33 cellular contexts compared by ENCODE assay signal in genomic region chr6:131309437-131309836, GRCh38.
"Had no signal": no experiment of that assay in that cellular context is flagged by ENCODE, and none has a peak within 500 bp of the region (broad histone marks: within the 10 kb centered on the region; RNA-seq: fewer than 3 reads in every experiment).

No MANE protein-coding gene starts in this region.

- DNase-seq: activated B cell treated with CpG ODN at 0.5 μM for 24 hours; activated CD4-positive, alpha-beta memory T cell treated with anti-CD3 and anti-CD28 coated beads for 36 hours; activated CD4-positive, alpha-beta T cell treated with anti-CD3 and anti-CD28 coated beads for 4 hours; activated CD4-positive, alpha-beta T cell treated with anti-CD3 and anti-CD28 coated beads, Interleukin-2, amount 10 ng/mL, durations not matched to agents 24 days and 14 days; activated CD4-positive, alpha-beta T cell treated with anti-CD3 and anti-CD28 coated beads, Interleukin-2, amount 50 U/mL, for 1 hour; activated CD4-positive, alpha-beta T cell treated with anti-CD3 and anti-CD28 coated beads, Interleukin-2, amount 50 U/mL, for 4 hours; activated CD4-positive, CD25-positive, alpha-beta regulatory T cell treated with anti-CD3 and anti-CD28 coated beads, Interleukin-2, amount 50 U/mL, for 72 hours; activated CD8-positive, alpha-beta memory T cell treated with anti-CD3 and anti-CD28 coated beads, Interleukin-2, amount 50 U/mL, for 4 hours; activated CD8-positive, alpha-beta T cell treated with anti-CD3 and anti-CD28 coated beads for 36 hours; activated effector memory CD4-positive, alpha-beta T cell treated with anti-CD3 and anti-CD28 coated beads, Interleukin-2, amount 50 U/mL, for 16 hours; activated gamma-delta T cell treated with Interleukin-2 at 50 U/mL for 16 hours; activated naive CD4-positive, alpha-beta T cell; activated naive CD4-positive, alpha-beta T cell treated with anti-CD3 and anti-CD28 coated beads, Interleukin-2, amount 10 ng/mL, durations not matched to agents 7 days and 5 days; activated naive CD8-positive, alpha-beta T cell treated with anti-CD3 and anti-CD28 coated beads for 36 hours; activated T-cell treated with anti-CD3 and anti-CD28 coated beads for 4 hours; activated T-cell treated with anti-CD3 and anti-CD28 coated beads, Interleukin-2, amount 50 U/mL, for 1 hour; activated T-cell treated with anti-CD3 and anti-CD28 coated beads, Interleukin-2, amount 50 U/mL, for 4 hours; activated T-cell treated with anti-CD3 and anti-CD28 coated beads, Interleukin-2, amount 50 U/mL, for 72 hours; adrenal gland; amniotic stem cell; aorta; body of pancreas; brain microvascular endothelial cell; central memory CD4-positive, alpha-beta T cell; T-helper 2 cell; T-helper 9 cell had no signal

- H3K27ac ChIP-seq: adrenal gland, body of pancreas, brain microvascular endothelial cell, breast epithelium, VCaP had no signal

- H3K4me3 Mint-ChIP-seq: activated B cell treated with CpG ODN at 0.5 μM for 24 hours; activated CD4-positive, alpha-beta memory T cell treated with anti-CD3 and anti-CD28 coated beads for 36 hours; activated CD4-positive, alpha-beta T cell treated with anti-CD3 and anti-CD28 coated beads, Interleukin-2, amount 10 ng/mL, durations not matched to agents 24 days and 14 days; activated CD8-positive, alpha-beta T cell treated with anti-CD3 and anti-CD28 coated beads for 36 hours; activated naive CD4-positive, alpha-beta T cell treated with anti-CD3 and anti-CD28 coated beads, Interleukin-2, amount 10 ng/mL, durations not matched to agents 7 days and 5 days; activated naive CD8-positive, alpha-beta T cell treated with anti-CD3 and anti-CD28 coated beads for 36 hours; activated T-cell treated with anti-CD3 and anti-CD28 coated beads, Interleukin-2, amount 50 U/mL, for 4 hours; activated T-cell treated with anti-CD3 and anti-CD28 coated beads, Interleukin-2, amount 50 U/mL, for 72 hours; activated T-helper 1 cell treated with anti-CD3 and anti-CD28 coated beads, Interleukin-12 subunit alpha, Interleukin-12 subunit beta, Interleukin-2, Interleukin-4 antibody, amounts not matched to agents 30 ng/mL and 10 ng/mL and 1 ng/mL, durations not matched to agents 14 hours and 24 hours and 36 hours; activated T-helper 17 cell treated with anti-CD3 and anti-CD28 coated beads, Interleukin-2, amount 50 U/mL, for 72 hours; T-helper 1 cell treated with Interleukin-12 subunit alpha and Interleukin-12 subunit beta and Interleukin-4 antibody, amounts not matched to agents 30 μg/mL and 1 μg/mL, for 36 hours; T-helper 2 cell treated with Interferon-gamma antibody and Interleukin-4, amounts not matched to agents 5 μg/mL and 100 μg/mL, for 36 hours had no signal

- H3K27me3 Mint-ChIP-seq: activated B cell treated with CpG ODN at 0.5 μM for 24 hours; activated CD4-positive, alpha-beta memory T cell treated with anti-CD3 and anti-CD28 coated beads for 36 hours; activated CD4-positive, alpha-beta T cell treated with anti-CD3 and anti-CD28 coated beads, Interleukin-2, amount 10 ng/mL, durations not matched to agents 24 days and 14 days; activated CD8-positive, alpha-beta T cell treated with anti-CD3 and anti-CD28 coated beads for 36 hours; activated naive CD4-positive, alpha-beta T cell treated with anti-CD3 and anti-CD28 coated beads, Interleukin-2, amount 10 ng/mL, durations not matched to agents 7 days and 5 days; activated naive CD8-positive, alpha-beta T cell treated with anti-CD3 and anti-CD28 coated beads for 36 hours; activated T-helper 17 cell treated with anti-CD3 and anti-CD28 coated beads, Interleukin-2, amount 50 U/mL, for 72 hours had no signal

- H3K4me1 Mint-ChIP-seq: activated B cell treated with CpG ODN at 0.5 μM for 24 hours; activated CD4-positive, alpha-beta T cell treated with anti-CD3 and anti-CD28 coated beads, Interleukin-2, amount 10 ng/mL, durations not matched to agents 24 days and 14 days; activated naive CD4-positive, alpha-beta T cell treated with anti-CD3 and anti-CD28 coated beads, Interleukin-2, amount 10 ng/mL, durations not matched to agents 7 days and 5 days; activated naive CD8-positive, alpha-beta T cell treated with anti-CD3 and anti-CD28 coated beads for 36 hours; activated T-helper 17 cell treated with anti-CD3 and anti-CD28 coated beads, Interleukin-2, amount 50 U/mL, for 72 hours had no signal

- H3K27ac Mint-ChIP-seq: activated B cell treated with CpG ODN at 0.5 μM for 24 hours; activated CD4-positive, alpha-beta memory T cell treated with anti-CD3 and anti-CD28 coated beads for 36 hours; activated CD4-positive, alpha-beta T cell treated with anti-CD3 and anti-CD28 coated beads, Interleukin-2, amount 10 ng/mL, durations not matched to agents 24 days and 14 days; activated CD8-positive, alpha-beta T cell treated with anti-CD3 and anti-CD28 coated beads for 36 hours; activated naive CD4-positive, alpha-beta T cell treated with anti-CD3 and anti-CD28 coated beads, Interleukin-2, amount 10 ng/mL, durations not matched to agents 7 days and 5 days; activated naive CD4-positive, alpha-beta T cell treated with anti-CD3 and anti-CD28 coated beads, Interleukin-2, amount 50 U/mL, for 72 hours; activated naive CD8-positive, alpha-beta T cell treated with anti-CD3 and anti-CD28 coated beads for 36 hours; activated T-cell treated with anti-CD3 and anti-CD28 coated beads, Interleukin-2, amount 50 U/mL, for 72 hours; activated T-helper 1 cell treated with anti-CD3 and anti-CD28 coated beads, Interleukin-12 subunit alpha, Interleukin-12 subunit beta, Interleukin-2, Interleukin-4 antibody, amounts not matched to agents 30 ng/mL and 10 ng/mL and 1 ng/mL, durations not matched to agents 14 hours and 24 hours and 36 hours; activated T-helper 17 cell treated with anti-CD3 and anti-CD28 coated beads, Interleukin-2, amount 50 U/mL, for 72 hours; T-helper 1 cell treated with Interleukin-12 subunit alpha and Interleukin-12 subunit beta and Interleukin-4 antibody, amounts not matched to agents 30 μg/mL and 1 μg/mL, for 36 hours; T-helper 2 cell treated with Interferon-gamma antibody and Interleukin-4, amounts not matched to agents 5 μg/mL and 100 μg/mL, for 36 hours had no signal

- H3K4me1 ChIP-seq: adrenal gland, body of pancreas, breast epithelium had no signal

- H3K9me3 ChIP-seq: body of pancreas had no signal

- ATAC-seq: activated CD8-positive, alpha-beta T cell treated with anti-CD3 and anti-CD28 coated beads for 36 hours; activated naive CD4-positive, alpha-beta T cell treated with anti-CD3 and anti-CD28 coated beads, Interleukin-2, amount 50 U/mL, for 72 hours; activated T-cell treated with anti-CD3 and anti-CD28 coated beads, Interleukin-2, amount 50 U/mL, for 4 hours; activated T-cell treated with anti-CD3 and anti-CD28 coated beads, Interleukin-2, amount 50 U/mL, for 72 hours; activated T-helper 17 cell treated with anti-CD3 and anti-CD28 coated beads, Interleukin-2, amount 50 U/mL, for 72 hours; body of pancreas had no signal

- H3K36me3 ChIP-seq: adrenal gland, brain microvascular endothelial cell, breast epithelium had no signal

- H3K4me3 ChIP-seq: adrenal gland, body of pancreas, breast epithelium had no signal
